ENCODE assay signal across 1 cellular context in the genomic region with DNA sequence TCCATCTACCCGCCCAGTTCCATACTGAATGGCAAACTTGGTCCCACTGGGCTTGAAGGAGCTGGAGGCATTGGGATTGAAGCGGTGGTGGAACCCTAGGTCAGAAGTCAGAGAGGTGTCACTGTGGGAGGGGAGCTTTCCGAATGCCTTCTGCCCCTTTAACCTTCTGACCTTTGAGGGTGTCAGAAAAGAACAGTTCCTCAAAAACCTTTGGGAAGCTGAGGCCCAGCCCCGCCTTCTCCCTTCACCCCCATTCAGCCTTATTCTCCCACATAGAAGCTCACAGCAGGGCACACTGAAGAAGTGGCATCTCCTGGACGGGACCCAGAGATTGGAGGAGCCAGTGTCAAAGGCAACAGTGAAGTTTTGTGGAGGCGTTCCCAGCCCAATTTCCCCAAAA.
TF ChIP-seq lines count a peak whose summit lies in the region.

No MANE protein-coding gene starts in this region.

TF ChIP-seq in GM12878, 131 proteins besides CTCF, POLR2A, EP300 and RAD21:
- 0 out of 2 replicates have a peak, but pooled peaks have one; percentile 47 for TF ChIP-seq NR2F1 (conservative IDR thresholded peaks at IDR 0.05)
